9 cellular contexts compared by ENCODE assay signal in the genomic region with DNA sequence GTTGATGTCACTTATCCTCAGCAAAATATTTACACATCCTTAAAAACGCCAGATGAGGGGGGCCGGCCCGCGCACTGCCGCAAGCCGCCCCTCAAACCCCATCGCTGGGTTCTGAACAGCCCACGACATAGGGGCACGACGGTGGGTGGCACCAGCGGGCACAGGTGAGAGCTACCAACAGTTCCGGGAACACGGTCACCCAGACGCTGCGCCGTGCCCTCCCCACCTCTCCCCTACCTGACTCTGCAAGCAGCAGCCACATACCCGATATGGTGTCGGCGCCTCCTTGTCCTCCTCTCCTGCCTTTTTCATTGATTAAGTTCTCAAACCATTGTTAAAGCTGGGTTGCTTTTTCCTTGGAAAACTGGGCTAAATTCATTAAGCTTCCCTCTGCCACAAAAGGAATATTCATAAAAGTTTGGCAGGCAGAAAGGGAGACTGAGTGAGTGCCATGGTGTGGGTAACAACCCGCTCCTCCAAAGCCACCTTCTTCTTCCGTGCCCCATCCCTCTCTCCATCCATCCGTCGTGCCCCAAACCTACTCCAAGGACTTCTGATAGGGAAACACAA. TPM values are rescaled to one million over a fixed set of nuclear protein-coding genes. Genes with fewer than 3 reads are reported as not detected.
DNase-seq lines count a peak whose midpoint lies in the region.
"Had no signal": no experiment of that assay in that cellular context is flagged by ENCODE, and none has a peak within 500 bp of the region (broad histone marks: within the 10 kb centered on the region; RNA-seq: fewer than 3 reads in every experiment).

No MANE protein-coding gene starts in this region.

- no peak overlapping the region for H3K27ac ChIP-seq in iPS-20b (ENCODE audit: low read length)

- POLR2A ChIA-PET in activated CD4-positive, alpha-beta T cell treated with anti-CD3 and anti-CD28 coated beads, Interleukin-2, amount 10 ng/mL, durations not matched to agents 7 days and 5 days (lab: Charles Lee) = no interaction called here

- no peak overlapping the region for H3K9ac ChIP-seq in iPS-20b (ENCODE audit: low read depth, low read length)

- peaks cover 46% of the 10 kb centered on the region for H3K27me3 Mint-ChIP-seq in activated CD4-positive, alpha-beta T cell treated with anti-CD3 and anti-CD28 coated beads, Interleukin-2, amount 10 ng/mL, durations not matched to agents 7 days and 5 days

- CTCF ChIA-PET in activated CD4-positive, alpha-beta T cell treated with anti-CD3 and anti-CD28 coated beads, Interleukin-2, amount 10 ng/mL, durations not matched to agents 7 days and 5 days (lab: Charles Lee) = no interaction called here

- no peaks in the 10 kb centered on the region for H3K9me3 ChIP-seq in iPS-20b (ENCODE audit: insufficient read depth, low read depth, low read length)

- H3K36me3 ChIP-seq in iPS-20b (ENCODE audit: insufficient read depth, low read depth, low read length) = no peaks in the 10 kb centered on the region

- H3K4me1 ChIP-seq in iPS-20b (ENCODE audit: insufficient read depth, low read length) = peaks cover 4% of the 10 kb centered on the region; the same call in 1 of the 2 replicates

- H3K4me3 ChIP-seq in iPS-20b (ENCODE audit: low read length) = peak overlapping the region; percentile 69

- no peaks in the 10 kb centered on the region for H3K36me3 Mint-ChIP-seq in activated CD4-positive, alpha-beta T cell treated with anti-CD3 and anti-CD28 coated beads, Interleukin-2, amount 10 ng/mL, durations not matched to agents 7 days and 5 days (ENCODE audit: low read depth)

- peak overlapping the region; percentile 36 for H3K4me3 Mint-ChIP-seq in activated CD4-positive, alpha-beta T cell treated with anti-CD3 and anti-CD28 coated beads, Interleukin-2, amount 10 ng/mL, durations not matched to agents 7 days and 5 days

- peaks cover 9% of the 10 kb centered on the region for H3K4me1 Mint-ChIP-seq in activated CD4-positive, alpha-beta T cell treated with anti-CD3 and anti-CD28 coated beads, Interleukin-2, amount 10 ng/mL, durations not matched to agents 7 days and 5 days

- peaks cover 82% of the 10 kb centered on the region for H3K27me3 ChIP-seq in iPS-20b (ENCODE audit: insufficient read depth, low read length)

- H3K27ac Mint-ChIP-seq in activated CD4-positive, alpha-beta T cell treated with anti-CD3 and anti-CD28 coated beads, Interleukin-2, amount 10 ng/mL, durations not matched to agents 7 days and 5 days = peak overlapping the region; percentile 46

- no peaks in the 10 kb centered on the region for H3K9me3 Mint-ChIP-seq in activated CD4-positive, alpha-beta T cell treated with anti-CD3 and anti-CD28 coated beads, Interleukin-2, amount 10 ng/mL, durations not matched to agents 7 days and 5 days

- peak; percentile 2 for DNase-seq in DMS79 treated with DMSO at 0.1 percent for 48 hours (lab: John Stamatoyannopoulos, UW)
- no peak for DNase-seq in DMS79 (lab: John Stamatoyannopoulos, UW)
- DNase-seq in activated CD4-positive, alpha-beta T cell treated with anti-CD3 and anti-CD28 coated beads, Interleukin-2, amount 10 ng/mL, durations not matched to agents 7 days and 5 days = no peak
- DNase-seq in stimulated activated CD8-positive, alpha-beta memory T cell treated with anti-CD3 and anti-CD28 coated beads, Interleukin-4, amount 100 ng/mL, for 48 hours = peak; percentile 26
- DNase-seq in iPS-NIHi11 (ENCODE audit: low spot score) = no peak
- no peak for DNase-seq in KG1 (lab: John Stamatoyannopoulos, UW)
- no peak for DNase-seq in GM03348 (ENCODE audit: low spot score)

RNA-seq across cellular contexts. Expression of a gene that starts 1.4 kb away (rescaled TPM):
- under 1 TPM in 1 of 2 experiments, not detected in 1; 0.07 TPM for total RNA-seq in activated CD4-positive, alpha-beta T cell treated with anti-CD3 and anti-CD28 coated beads, Interleukin-2, amount 10 ng/mL, durations not matched to agents 7 days and 5 days
- total RNA-seq: SK-MEL-5 had no signal

Comparison
In these comparisons a context has a peak if more than half of its experiments do, and no peak if none do; other contexts are left out.
1. DNase-seq: peak in DMS79 treated with DMSO at 0.1 percent for 48 hours (single experiment) and stimulated activated CD8-positive, alpha-beta memory T cell treated with anti-CD3 and anti-CD28 coated beads, Interleukin-4, amount 100 ng/mL, for 48 hours (single experiment); none in DMS79 (single experiment), activated CD4-positive, alpha-beta T cell treated with anti-CD3 and anti-CD28 coated beads, Interleukin-2, amount 10 ng/mL, durations not matched to agents 7 days and 5 days (single experiment), iPS-NIHi11 (single experiment), KG1 (single experiment) and GM03348 (single experiment).